8 cellular contexts compared by ENCODE assay signal in genomic region chr20:23350855-23351838, GRCh38. TPM values are rescaled to one million over a fixed set of nuclear protein-coding genes. Genes with fewer than 3 reads are reported as not detected.
DNase-seq lines count a peak whose midpoint lies in the region; ATAC-seq, FAIRE-seq and TF ChIP-seq lines count a peak whose summit lies in the region.

No MANE protein-coding gene starts in this region.

- TF ChIP-seq CTCF in PC-9 (conservative IDR thresholded peaks at IDR 0.05) (no peak), fibroblast of pulmonary artery (IDR thresholded peaks at IDR 0.05; ENCODE audit: low read length, missing control alignments) (no peak), thyroid gland (IDR thresholded peaks at IDR 0.05) (no peak)

- H3K9me3 ChIP-seq in BLaER1, result no peaks in the 10 kb centered on the region
- no peaks in the 10 kb centered on the region for H3K9me3 ChIP-seq in PC-9 (ENCODE audit: insufficient read depth, low read depth)
- no peaks in the 10 kb centered on the region for H3K9me3 ChIP-seq in neuronal stem cell (replicated peaks in 1 of 2; ENCODE audit: control insufficient read depth in 2 of 2, insufficient read depth in 1 of 2, low read depth in 1 of 2, low read length in 2 of 2)
- H3K9me3 ChIP-seq in thyroid gland, result no peaks in the 10 kb centered on the region

- no peak overlapping the region for H2AK5ac ChIP-seq in neuronal stem cell (ENCODE audit: low read depth, low read length)

- peaks cover 35% of the 10 kb centered on the region for H3K36me3 ChIP-seq in BLaER1
- 0 out of 2 replicates have a peak, but pooled peaks cover 13% of the 10 kb centered on the region for H3K36me3 ChIP-seq in PC-9 (ENCODE audit: low read depth)
- peaks cover 19 to 35% of the 10 kb centered on the region in 2 donors for H3K36me3 ChIP-seq in neuronal stem cell (replicated peaks in 1 of 2; ENCODE audit: control insufficient read depth in 2 of 2, insufficient read depth in 2 of 2, low read length in 2 of 2)
- peaks cover 0 to 5% of the 10 kb centered on the region in 2 donors for H3K36me3 ChIP-seq in thyroid gland

- H3K79me2 ChIP-seq in PC-9 (ENCODE audit: low read depth), result peaks cover 41% of the 10 kb centered on the region

- peaks cover 51% of the 10 kb centered on the region for H4K20me1 ChIP-seq in BLaER1
- no peaks in the 10 kb centered on the region for H4K20me1 ChIP-seq in PC-9 (ENCODE audit: insufficient read depth)

- peak overlapping the region; percentile 88 for H3K18ac ChIP-seq in neuronal stem cell (ENCODE audit: low read length)

- intact Hi-C loops in PC-9 (cut with micrococcal nuclease; ENCODE audit: unreplicated experiment) (loop anchor here (1.0 to 10.0 kb wide), 6 partner anchors 7 to 960 kb away; no protein-coding TSS in a partner anchor), thyroid gland (cut with DNase I) (no loop called here)

- H3K9ac ChIP-seq in BLaER1 (peak overlapping the region; percentile 97), neuronal stem cell (ENCODE audit: low read depth, low read length, poor library complexity) (peak overlapping the region; percentile 97)

- peak in 1 of 2 donors; percentile 16 for TF ChIP-seq POLR2A in thyroid gland (IDR thresholded peaks at IDR 0.05)

- peaks cover 25% of the 10 kb centered on the region for H3F3A ChIP-seq in PC-9 (ENCODE audit: insufficient read depth, low read depth)

- peak overlapping the region; percentile 89 for H3K4me2 ChIP-seq in BLaER1
- H3K4me2 ChIP-seq in PC-9, result peak overlapping the region; percentile 96
- H3K4me2 ChIP-seq in neuronal stem cell (ENCODE audit: insufficient read depth, low read length, poor library complexity, severe bottlenecking), result peak overlapping the region; percentile 85

- peak overlapping the region; percentile 89 for H2AFZ ChIP-seq in PC-9
- peak overlapping the region; percentile 87 for H2AFZ ChIP-seq in neuronal stem cell (ENCODE audit: low read length)

- CTCF ChIA-PET in PC-9 (lab: Charles Lee), result interaction anchor here (0.7 kb wide), 1 partner anchor 576 kb away, joined by 3 read pairs; no protein-coding TSS in a partner anchor

- POLR2A ChIA-PET in PC-9 (lab: Charles Lee; ENCODE audit: unreplicated experiment), result interaction anchor here (0.6 to 0.7 kb wide), 6 partner anchors 9 to 588 kb away, joined by 3 to 6 read pairs (median 4); no protein-coding TSS in a partner anchor

- DNase-seq in GM19239 (ENCODE audit: insufficient read length, low spot score), result no peak
- DNase-seq in PC-9, result peak; percentile 51 to 54
- DNase-seq in activated T-helper 1 cell treated with anti-CD3 and anti-CD28 coated beads, Interleukin-2, amount 50 U/mL, for 16 hours (ENCODE audit: low read depth in 1 of 2, low spot score in 1 of 2), result peak; percentile 15 to 38
- peak; percentile 34 for DNase-seq in fibroblast of pulmonary artery (ENCODE audit: low read depth)
- DNase-seq in neuronal stem cell (ENCODE audit: low spot score), result no peak
- DNase-seq in thyroid gland, result peak; percentile 71 to 80

- H3K4me3 ChIP-seq in BLaER1 (peak overlapping the region; percentile 96), PC-9 (peak overlapping the region; percentile 91), fibroblast of pulmonary artery (replicated peaks; ENCODE audit: low read depth, low read length) (peak overlapping the region; percentile 86), neuronal stem cell (ENCODE audit: low read length in 2 of 2) (peak overlapping the region; percentile 75 to 96), thyroid gland (replicated peaks in 1 of 3) (peak overlapping the region; percentile 63 to 95 (median 83))

- TSS peak; percentile 21 for BruUV-seq in PC-9 (replicated peaks; lab: Mats Ljungman, UMichigan)

- peak overlapping the region; percentile 96 for H3K27ac ChIP-seq in BLaER1
- peak overlapping the region; percentile 64 for H3K27ac ChIP-seq in PC-9
- peak overlapping the region; percentile 45 for H3K27ac ChIP-seq in neuronal stem cell (replicated peaks; ENCODE audit: low read length)
- peak overlapping the region; percentile 88 to 98 (median 97) for H3K27ac ChIP-seq in thyroid gland

- H3K27me3 ChIP-seq in BLaER1 (no peaks in the 10 kb centered on the region), PC-9 (ENCODE audit: insufficient read depth, low read depth) (no peaks in the 10 kb centered on the region), neuronal stem cell (ENCODE audit: control insufficient read depth in 3 of 3, insufficient read depth in 3 of 3, low read depth in 1 of 3, low read length in 3 of 3) (no peaks in the 10 kb centered on the region), thyroid gland (no peaks in the 10 kb centered on the region)

- ATAC-seq in HG03354 (IDR thresholded peaks at IDR 0.05; ENCODE audit: poor library complexity, severe bottlenecking, unreplicated experiment), result peak; percentile 37

- no peak overlapping the region for H3K4ac ChIP-seq in neuronal stem cell (ENCODE audit: low read length)

- H3K4me1 ChIP-seq in BLaER1, result peaks cover 48% of the 10 kb centered on the region
- peaks cover 25% of the 10 kb centered on the region for H3K4me1 ChIP-seq in PC-9 (replicated peaks; ENCODE audit: insufficient read depth)
- peaks cover 5% of the 10 kb centered on the region in 2 donors for H3K4me1 ChIP-seq in neuronal stem cell (ENCODE audit: control insufficient read depth in 2 of 2, insufficient read depth in 1 of 2, low read depth in 1 of 2, low read length in 2 of 2)
- H3K4me1 ChIP-seq in thyroid gland, result peaks cover 10 to 20% of the 10 kb centered on the region in 2 donors

- peaks cover 7% of the 10 kb centered on the region for H3K79me1 ChIP-seq in neuronal stem cell (ENCODE audit: low read depth, low read length)

- H4K91ac ChIP-seq in neuronal stem cell (ENCODE audit: low read depth, low read length, poor library complexity), result peak overlapping the region; percentile 58

- no peak overlapping the region for H2BK120ac ChIP-seq in neuronal stem cell (ENCODE audit: low read depth, low read length)

- H4K8ac ChIP-seq in neuronal stem cell (ENCODE audit: low read depth, low read length), result no peak overlapping the region

- H3K14ac ChIP-seq in neuronal stem cell (ENCODE audit: low read length), result peak overlapping the region; percentile 60

- no peak overlapping the region for H2BK12ac ChIP-seq in neuronal stem cell (ENCODE audit: low read length)

- FAIRE-seq in GM19239 (lab: Jason Lieb, UNC), result peak; percentile 60

- no peak overlapping the region for H2BK15ac ChIP-seq in neuronal stem cell (ENCODE audit: low read length)

- H2BK5ac ChIP-seq in neuronal stem cell (ENCODE audit: low read length), result peak overlapping the region; percentile 89

- no peaks in the 10 kb centered on the region for H3K9me2 ChIP-seq in PC-9 (ENCODE audit: insufficient read depth)

- WGBS in neuronal stem cell (ENCODE audit: extremely low coverage in 2 of 2, insufficient read length in 2 of 2, insufficient replicate concordance in 1 of 2), 2 donors, result no CpG with 5 or more reads among the region's 65 CpGs
- whole genome bisulfite sequencing in thyroid gland, 2 donors, result 2 to 6% methylated on average over 15 to 47 of the region's 65 CpGs

- peak overlapping the region; percentile 58 for H3K23ac ChIP-seq in neuronal stem cell (ENCODE audit: low read depth, low read length, poor library complexity)

RNA-seq across cellular contexts. Expression of gene NXT1, which starts 0.6 kb away (rescaled TPM):
- total RNA-seq in PC-9 (2021) (29.8 and 30.9 TPM in 2 replicates), thyroid gland (10 to 100 TPM; 27.2 to 50.8 (median 37.2) TPM)
- 32.1 TPM for polyA plus RNA-seq in neuronal stem cell (2013, experiment 1 of 2)
- 32.9 TPM for polyA plus RNA-seq in neuronal stem cell (2013, experiment 2 of 2)

RNA-seq across cellular contexts. Expression of gene GZF1, which starts 10.8 kb away (rescaled TPM):
- total RNA-seq in PC-9 (2021) (8.1 and 11.1 TPM in 2 replicates), thyroid gland (10 to 100 TPM; 13.8 to 29.0 (median 15.4) TPM)
- 6.0 TPM for polyA plus RNA-seq in neuronal stem cell (2013, experiment 1 of 2)
- 6.0 TPM for polyA plus RNA-seq in neuronal stem cell (2013, experiment 2 of 2)

Comparison
In these comparisons a context has a peak if more than half of its experiments do, and no peak if none do; other contexts are left out.
1. H3K27ac ChIP-seq: peak in every context shown above with its lines; median percentile 97 in thyroid gland; 96 in BLaER1; 64 in PC-9; 45 in neuronal stem cell.
2. DNase-seq: peak in PC-9 (2 of 2), activated T-helper 1 cell treated with anti-CD3 and anti-CD28 coated beads, Interleukin-2, amount 50 U/mL, for 16 hours (2 of 2), fibroblast of pulmonary artery (single experiment) and thyroid gland (2 of 2); none in GM19239 (single experiment) and neuronal stem cell (single experiment).
3. Peak in every context shown above with its lines, with median percentiles within 50 percentile points of each other: H3K4me2 ChIP-seq and H3K4me3 ChIP-seq.